Comparison of ENCODE assay signal across 21 cellular contexts in the genomic region with DNA sequence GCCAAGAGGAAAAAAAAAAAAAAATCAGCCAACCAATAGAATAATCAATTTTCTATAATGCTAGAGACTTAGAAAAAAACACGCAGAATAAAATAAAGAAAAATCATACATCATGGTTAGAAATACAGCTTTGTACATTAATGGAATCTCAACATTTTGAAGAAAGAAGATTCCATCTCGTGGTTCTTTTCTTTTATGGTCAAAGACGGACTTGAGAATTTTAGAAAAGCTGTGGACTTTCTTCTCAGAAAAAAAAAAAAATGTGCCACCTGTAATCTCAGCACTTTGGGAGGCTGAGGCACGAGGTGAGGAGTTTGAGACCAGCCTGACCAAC. TPM values are rescaled to one million over a fixed set of nuclear protein-coding genes. Genes with fewer than 3 reads are reported as not detected.
A peak's percentile ranks its signal among the peaks of the same experiment; 100 is the strongest.
DNase-seq lines count a peak whose midpoint lies in the region; ATAC-seq and TF ChIP-seq lines count a peak whose summit lies in the region.
"Had no signal": no experiment of that assay in that cellular context is flagged by ENCODE, and none has a peak within 500 bp of the region (broad histone marks: within the 10 kb centered on the region; RNA-seq: fewer than 3 reads in every experiment).

No MANE protein-coding gene starts in this region.

- H3K27ac Mint-ChIP-seq in MCF 10A (ENCODE audit: low read depth, unreplicated experiment) (peak overlapping the region; percentile 49), glutamatergic neuron (ENCODE audit: unreplicated experiment) (no peak overlapping the region)
- H3K27ac Mint-ChIP-seq: activated CD4-positive, alpha-beta memory T cell treated with anti-CD3 and anti-CD28 coated beads, Interleukin-2, amount 10 ng/mL, durations not matched to agents 7 days and 5 days; activated naive CD4-positive, alpha-beta T cell treated with anti-CD3 and anti-CD28 coated beads, Interleukin-2, amount 10 ng/mL, durations not matched to agents 7 days and 5 days; activated T-helper 17 cell treated with anti-CD3 and anti-CD28 coated beads, Interleukin-2, amount 50 U/mL, for 72 hours; CD4-positive, alpha-beta memory T cell; dendritic cell treated with granulocyte-macrophage colony-stimulating factor and Interleukin-4, amounts not matched to agents 40 ng/mL and 50 ng/mL, for 4 days; stimulated activated naive B cell treated with anti-CD40 and anti-IgM and Interleukin-4, amounts not matched to agents 10 μg/mL and 1 μg/mL and 100 μg/mL, for 72 hours had no signal

- H3K27me3 ChIP-seq in mammary epithelial cell (ENCODE audit: insufficient read depth, low read length) (no peaks in the 10 kb centered on the region), Panc1 (ENCODE audit: control insufficient read depth, insufficient read depth, low read length) (no peaks in the 10 kb centered on the region), upper lobe of right lung (no peaks in the 10 kb centered on the region)
- H3K27me3 ChIP-seq: adrenal gland, body of pancreas, left lung, upper lobe of left lung had no signal

- H3K79me2 ChIP-seq in mammary epithelial cell (ENCODE audit: insufficient read depth, low read length): no peaks in the 10 kb centered on the region

- H3K9me3 Mint-ChIP-seq in MCF 10A (ENCODE audit: unreplicated experiment) (no peaks in the 10 kb centered on the region), glutamatergic neuron (ENCODE audit: unreplicated experiment) (peaks cover 3% of the 10 kb centered on the region)
- H3K9me3 Mint-ChIP-seq: activated CD4-positive, alpha-beta memory T cell treated with anti-CD3 and anti-CD28 coated beads, Interleukin-2, amount 10 ng/mL, durations not matched to agents 7 days and 5 days; activated naive CD4-positive, alpha-beta T cell treated with anti-CD3 and anti-CD28 coated beads, Interleukin-2, amount 10 ng/mL, durations not matched to agents 7 days and 5 days; activated T-helper 17 cell treated with anti-CD3 and anti-CD28 coated beads, Interleukin-2, amount 50 U/mL, for 72 hours; CD4-positive, alpha-beta memory T cell; central memory CD8-positive, alpha-beta T cell; dendritic cell treated with granulocyte-macrophage colony-stimulating factor and Interleukin-4, amounts not matched to agents 40 ng/mL and 50 ng/mL, for 4 days had no signal

- H3K9ac ChIP-seq in mammary epithelial cell (ENCODE audit: insufficient read depth, low read length): no peak overlapping the region
- H3K9ac ChIP-seq: SK-N-SH had no signal

- WGBS in mammary epithelial cell (ENCODE audit: low coverage, missing lambda C conversion rate): 61% methylated on average over 4 of the region's 4 CpGs

- no TSS peak for BruUV-seq in MCF 10A (replicated peaks; lab: Mats Ljungman, UMichigan)
- no TSS peak for BruUV-seq in mammary epithelial cell (replicated peaks; lab: Mats Ljungman, UMichigan)
- BruUV-seq in Panc1 (replicated peaks; lab: Mats Ljungman, UMichigan): no TSS peak

- H3K4me2 ChIP-seq in mammary epithelial cell (ENCODE audit: insufficient read depth, low read depth, low read length): no peak overlapping the region
- H3K4me2 ChIP-seq: SK-N-SH had no signal

- intact Hi-C loops in MCF 10A (cut with micrococcal nuclease): loop anchor here (5.0 kb wide), 1 partner anchor 42 kb away; a partner anchor contains a TSS
- intact Hi-C loops in mammary epithelial cell (cut with micrococcal nuclease): loop anchor here (1.0 to 10.0 kb wide), 2 partner anchors 310 to 655 kb away; no protein-coding TSS in a partner anchor
- intact Hi-C loops in Panc1 (cut with micrococcal nuclease; ENCODE audit: unreplicated experiment): no loop called here
- intact Hi-C loops in upper lobe of right lung (cut with DNase I): no loop called here

- H3K36me3 ChIP-seq in mammary epithelial cell (ENCODE audit: insufficient read depth, low read length): no peaks in the 10 kb centered on the region
- H3K36me3 ChIP-seq in Panc1 (ENCODE audit: control insufficient read depth, insufficient read depth, low read length): no peaks in the 10 kb centered on the region
- H3K36me3 ChIP-seq in upper lobe of right lung: no peaks in the 10 kb centered on the region
- H3K36me3 ChIP-seq: adrenal gland, left lung, upper lobe of left lung had no signal

- no peaks in the 10 kb centered on the region for H4K20me1 ChIP-seq in mammary epithelial cell (ENCODE audit: insufficient read depth, low read length)

- H2AFZ ChIP-seq in mammary epithelial cell (ENCODE audit: low read depth, low read length): no peak overlapping the region

- H3K4me1 Mint-ChIP-seq in MCF 10A (ENCODE audit: insufficient read depth, unreplicated experiment) (no peaks in the 10 kb centered on the region), glutamatergic neuron (ENCODE audit: low read depth, unreplicated experiment) (peaks cover 4% of the 10 kb centered on the region)
- H3K4me1 Mint-ChIP-seq: activated CD4-positive, alpha-beta memory T cell treated with anti-CD3 and anti-CD28 coated beads, Interleukin-2, amount 10 ng/mL, durations not matched to agents 7 days and 5 days; activated naive CD4-positive, alpha-beta T cell treated with anti-CD3 and anti-CD28 coated beads, Interleukin-2, amount 10 ng/mL, durations not matched to agents 7 days and 5 days; activated T-helper 17 cell treated with anti-CD3 and anti-CD28 coated beads, Interleukin-2, amount 50 U/mL, for 72 hours; central memory CD8-positive, alpha-beta T cell had no signal

- H3K4me3 ChIP-seq in mammary epithelial cell (replicated peaks in 1 of 3; ENCODE audit: insufficient read depth in 1 of 3, low read depth in 2 of 3, low read length in 3 of 3) (no peak overlapping the region), Panc1 (ENCODE audit: low read depth in 2 of 2, low read length in 2 of 2) (no peak overlapping the region), upper lobe of right lung (peak overlapping the region; percentile 17)
- H3K4me3 ChIP-seq: body of pancreas, left lung had no signal

- no peaks in the 10 kb centered on the region for H3K9me3 ChIP-seq in mammary epithelial cell (replicated peaks; ENCODE audit: insufficient read depth, low read length)
- no peaks in the 10 kb centered on the region for H3K9me3 ChIP-seq in Panc1 (ENCODE audit: control insufficient read depth, insufficient read depth, low read depth, low read length)
- H3K9me3 ChIP-seq in upper lobe of right lung: no peaks in the 10 kb centered on the region
- H3K9me3 ChIP-seq: adrenal gland, body of pancreas, left lung, SK-N-SH, upper lobe of left lung had no signal

- no peak for ATAC-seq in Panc1
- ATAC-seq in upper lobe of right lung: no peak
- ATAC-seq in HG03039 (IDR thresholded peaks at IDR 0.05; ENCODE audit: unreplicated experiment): no peak
- no peak for ATAC-seq in HG02678 (IDR thresholded peaks at IDR 0.05; ENCODE audit: unreplicated experiment)
- ATAC-seq: activated T-helper 17 cell treated with anti-CD3 and anti-CD28 coated beads, Interleukin-2, amount 50 U/mL, for 72 hours had no signal

- H3K4me1 ChIP-seq in mammary epithelial cell (ENCODE audit: insufficient read depth, low read length): peaks cover 3% of the 10 kb centered on the region
- no peaks in the 10 kb centered on the region; the same call in 1 of the 2 replicates for H3K4me1 ChIP-seq in Panc1 (ENCODE audit: control insufficient read depth, insufficient read depth, low read length)
- no peaks in the 10 kb centered on the region for H3K4me1 ChIP-seq in upper lobe of right lung
- H3K4me1 ChIP-seq: body of pancreas had no signal

- H3K27me3 Mint-ChIP-seq in MCF 10A (ENCODE audit: insufficient read depth, unreplicated experiment) (no peaks in the 10 kb centered on the region), glutamatergic neuron (ENCODE audit: unreplicated experiment) (peaks cover 6% of the 10 kb centered on the region)
- H3K27me3 Mint-ChIP-seq: activated CD4-positive, alpha-beta memory T cell treated with anti-CD3 and anti-CD28 coated beads, Interleukin-2, amount 10 ng/mL, durations not matched to agents 7 days and 5 days; dendritic cell treated with granulocyte-macrophage colony-stimulating factor and Interleukin-4, amounts not matched to agents 40 ng/mL and 50 ng/mL, for 4 days had no signal

- no peak for TF ChIP-seq CTCF in MCF 10A (IDR thresholded peaks at IDR 0.05; ENCODE audit: unreplicated experiment)
- TF ChIP-seq CTCF in mammary epithelial cell (conservative IDR thresholded peaks at IDR 0.05 in 1 of 2, IDR thresholded peaks at IDR 0.05 in 1 of 2; ENCODE audit: extremely low read depth in 1 of 2, insufficient read depth in 1 of 2, low read depth in 1 of 2, low read length in 2 of 2): no peak
- TF ChIP-seq CTCF in Panc1 (IDR thresholded peaks at IDR 0.05): peak; percentile 74
- TF ChIP-seq CTCF in glutamatergic neuron (IDR thresholded peaks at IDR 0.05; ENCODE audit: partially characterized antibody, unreplicated experiment): peak; percentile 57
- no peak for TF ChIP-seq CTCF in upper lobe of right lung (IDR thresholded peaks at IDR 0.05)

- H3K4me3 Mint-ChIP-seq in MCF 10A (ENCODE audit: unreplicated experiment) (no peak overlapping the region), glutamatergic neuron (ENCODE audit: unreplicated experiment) (no peak overlapping the region)
- H3K4me3 Mint-ChIP-seq: activated CD4-positive, alpha-beta memory T cell treated with anti-CD3 and anti-CD28 coated beads, Interleukin-2, amount 10 ng/mL, durations not matched to agents 7 days and 5 days; activated naive CD4-positive, alpha-beta T cell treated with anti-CD3 and anti-CD28 coated beads, Interleukin-2, amount 10 ng/mL, durations not matched to agents 7 days and 5 days; activated T-helper 17 cell treated with anti-CD3 and anti-CD28 coated beads, Interleukin-2, amount 50 U/mL, for 72 hours; CD4-positive, alpha-beta memory T cell; central memory CD8-positive, alpha-beta T cell; dendritic cell treated with granulocyte-macrophage colony-stimulating factor and Interleukin-4, amounts not matched to agents 40 ng/mL and 50 ng/mL, for 4 days; stimulated activated naive B cell treated with anti-CD40 and anti-IgM and Interleukin-4, amounts not matched to agents 10 μg/mL and 1 μg/mL and 100 μg/mL, for 72 hours had no signal

- dilution Hi-C loops in mammary epithelial cell (cut with HindIII; ENCODE audit: low sequenced_read_pairs): no loop called here

- no peaks in the 10 kb centered on the region for H3K36me3 Mint-ChIP-seq in MCF 10A (ENCODE audit: insufficient read depth, unreplicated experiment)
- H3K36me3 Mint-ChIP-seq in glutamatergic neuron (ENCODE audit: unreplicated experiment): peaks cover 5% of the 10 kb centered on the region
- H3K36me3 Mint-ChIP-seq: activated naive CD4-positive, alpha-beta T cell treated with anti-CD3 and anti-CD28 coated beads, Interleukin-2, amount 10 ng/mL, durations not matched to agents 7 days and 5 days; CD4-positive, alpha-beta memory T cell had no signal

- CTCF ChIA-PET in MCF 10A (lab: Yijun Ruan, JAX) (interaction anchor here (0.6 to 1.8 kb wide), 45 partner anchors 9 to 1573 kb away, joined by 3 to 16 read pairs (median 5); no protein-coding TSS in a partner anchor), mammary epithelial cell (lab: Charles Lee; ENCODE audit: low non-redundant PET) (no interaction called here), Panc1 (lab: Charles Lee) (interaction anchor here (0.7 to 0.8 kb wide), 4 partner anchors 27 to 1459 kb away, joined by 3 to 6 read pairs (median 5); no protein-coding TSS in a partner anchor)

- no peak for DNase-seq in MCF 10A (ENCODE audit: unreplicated experiment)
- no peak for DNase-seq in mammary epithelial cell
- DNase-seq in Panc1 (ENCODE audit: low read depth, low spot score): no peak
- DNase-seq in glutamatergic neuron: no peak
- no peak for DNase-seq in upper lobe of right lung
- no peak for DNase-seq in SKM-1 (lab: John Stamatoyannopoulos, UW; ENCODE audit: unreplicated experiment)
- DNase-seq: activated CD4-positive, alpha-beta T cell treated with anti-CD3 and anti-CD28 coated beads for 1 hour; left lung had no signal

- H3K27ac ChIP-seq in mammary epithelial cell (ENCODE audit: insufficient read depth, low read depth, low read length): no peak overlapping the region
- no peak overlapping the region for H3K27ac ChIP-seq in Panc1 (ENCODE audit: low read length)
- H3K27ac ChIP-seq in upper lobe of right lung: no peak overlapping the region
- H3K27ac ChIP-seq: adrenal gland, body of pancreas, left lung, upper lobe of left lung had no signal

- POLR2A ChIA-PET in MCF 10A (lab: Yijun Ruan, JAX) (interaction anchor here (0.6 to 1.7 kb wide), 7 partner anchors 13 to 1769 kb away, joined by 3 to 7 read pairs (median 4); a partner anchor contains a TSS), Panc1 (lab: Charles Lee) (no interaction called here)

- in situ Hi-C loops in mammary epithelial cell (cut with MboI; ENCODE audit: low sequenced_read_pairs in 2 of 2) (no loop called here), Panc1 (cut with HindIII; ENCODE audit: low pct_unique_long_range_greater_than_20kb, low sequenced_read_pairs) (no loop called here)

RNA-seq across cellular contexts. Expression of a gene that starts 41.8 kb away (rescaled TPM):
- total RNA-seq in MCF 10A (2022) (216 and 297 TPM in 2 replicates), mammary epithelial cell (100 to 1,000 TPM in 1 of 2 donors, 10 to 100 TPM in 1; 22.8 to 150 TPM), Panc1 (2021; ENCODE audit: unreplicated experiment) (223 TPM), glutamatergic neuron (ENCODE audit: unreplicated experiment) (51.5 TPM), upper lobe of right lung (71.0 TPM)
- 139 TPM for polyA plus RNA-seq in mammary epithelial cell
- polyA minus RNA-seq in mammary epithelial cell: 364 TPM
- polyA plus RNA-seq in Panc1 (2012; ENCODE audit: insufficient read length): 206 TPM

Comparison
In these comparisons a context has a peak if more than half of its experiments do, and no peak if none do; other contexts are left out.
1. CTCF ChIP-seq: peak in Panc1 (single experiment) and glutamatergic neuron (single experiment); none in MCF 10A (single experiment), mammary epithelial cell (0 of 2) and upper lobe of right lung (single experiment).
2. intact Hi-C loops: an anchor here in MCF 10A (5.0 kb wide) and mammary epithelial cell (1.0 to 10.0 kb wide); none called in Panc1 and upper lobe of right lung.